1 cellular context compared by ENCODE assay signal in genomic region chr6:137978252-137978896, GRCh38.
TF ChIP-seq lines count a peak whose summit lies in the region.

No MANE protein-coding gene starts in this region.

TF ChIP-seq in K562, 482 proteins besides CTCF, POLR2A, EP300 and RAD21 (continued from another document and continues in another):
- TF ChIP-seq E2F6 (IDR thresholded peaks at IDR 0.05; ENCODE audit: borderline replicate concordance in 1 of 2, extremely low read depth in 1 of 2, insufficient read depth in 1 of 2, insufficient read length in 1 of 2, low read depth in 1 of 2, low read length in 1 of 2, poor library complexity in 1 of 2, severe bottlenecking in 1 of 2) (no peak), SMARCC2 (IDR thresholded peaks at IDR 0.05; ENCODE audit: low read depth) (peak; percentile 91), TBP (optimal IDR thresholded peaks at IDR 0.05; ENCODE audit: low read depth, low read length) (no peak), ZFPM2 (CRISPR knock-in tag; IDR thresholded peaks at IDR 0.05) (no peak), ATF3 (IDR thresholded peaks at IDR 0.05) (peak; percentile 90), ATF3 (CRISPR knock-in tag; conservative IDR thresholded peaks at IDR 0.05) (no peak), THRA (IDR thresholded peaks at IDR 0.05) (no peak), BACH1 (tag; IDR thresholded peaks at IDR 0.05) (no peak), BRF1 (IDR thresholded peaks at IDR 0.05; ENCODE audit: borderline replicate concordance, extremely low read depth, insufficient read length) (no peak), TEAD4 (IDR thresholded peaks at IDR 0.05; ENCODE audit: low read length) (peak; percentile 69), TEAD4 (CRISPR knock-in tag; IDR thresholded peaks at IDR 0.05; ENCODE audit: borderline replicate concordance) (no peak), ZEB2 (IDR thresholded peaks at IDR 0.05) (peak; percentile 85; the same call in 1 of the 2 replicates), TRIM24 (IDR thresholded peaks at IDR 0.05) (0 out of 4 replicates have a peak, but pooled peaks of 1 of the 2 experiments have one; percentile 25), TCF7L2 (IDR thresholded peaks at IDR 0.05; ENCODE audit: low read depth, low read length) (no peak), ARID1B (IDR thresholded peaks at IDR 0.05) (peak; percentile 90), PTRF (tag; IDR thresholded peaks at IDR 0.05) (no peak), ZNF316 (IDR thresholded peaks at IDR 0.05) (no peak), RUNX1 (IDR thresholded peaks at IDR 0.05; ENCODE audit: low read depth) (no peak), JUN (IDR thresholded peaks at IDR 0.05; ENCODE audit: borderline replicate concordance, low read depth, low read length) (peak; percentile 91), JUN (CRISPR knock-in tag; IDR thresholded peaks at IDR 0.05; ENCODE audit: borderline replicate concordance) (no peak), HLTF (IDR thresholded peaks at IDR 0.05) (no peak), NCOR1 (IDR thresholded peaks at IDR 0.05) (peak; percentile 63), NCOA2 (IDR thresholded peaks at IDR 0.05; ENCODE audit: partially characterized antibody in 2 of 2) (peak in 1 of 2 experiments; percentile 28), DMBX1 (CRISPR knock-in tag; IDR thresholded peaks at IDR 0.05; ENCODE audit: borderline replicate concordance) (0 out of 2 replicates have a peak, but pooled peaks have one; percentile 11), MBD2 (IDR thresholded peaks at IDR 0.05; ENCODE audit: borderline replicate concordance, low read depth) (peak; percentile 51; the same call in 1 of the 2 replicates), GATA2 (CRISPR knock-in tag; IDR thresholded peaks at IDR 0.05) (peak; percentile 40), SMARCE1 (IDR thresholded peaks at IDR 0.05) (peak; percentile 92), SOX6 (IDR thresholded peaks at IDR 0.05) (peak; percentile 34; the same call in 1 of the 2 replicates), KDM1A (IDR thresholded peaks at IDR 0.05) (0 out of 4 replicates have a peak, but pooled peaks of 1 of the 2 experiments have one; percentile 24), ZBED1 (IDR thresholded peaks at IDR 0.05) (no peak), CTBP1 (IDR thresholded peaks at IDR 0.05; ENCODE audit: borderline replicate concordance) (peak; percentile 46; the same call in 1 of the 2 replicates), SUPT5H (IDR thresholded peaks at IDR 0.05) (no peak), TAL1 (IDR thresholded peaks at IDR 0.05) (peak; percentile 41; the same call in 1 of the 2 replicates), FOSL1 (tag; conservative IDR thresholded peaks at IDR 0.05) (peak; percentile 98), CBX3 (IDR thresholded peaks at IDR 0.05; ENCODE audit: borderline replicate concordance in 1 of 2, low read length in 2 of 2) (0 out of 3 replicates have a peak, but pooled peaks of 1 of the 2 experiments have one; percentile 53), MECOM (CRISPR knock-in tag; IDR thresholded peaks at IDR 0.05) (peak; percentile 58; the same call in 1 of the 2 replicates), ZFP30 (CRISPR knock-in tag; IDR thresholded peaks at IDR 0.05; ENCODE audit: borderline replicate concordance) (no peak), PATZ1 (CRISPR knock-in tag; IDR thresholded peaks at IDR 0.05; ENCODE audit: borderline replicate concordance) (no peak), RBM15 (IDR thresholded peaks at IDR 0.05; ENCODE audit: insufficient read depth, low read length) (no peak), DPF2 (IDR thresholded peaks at IDR 0.05) (peak; percentile 94), PPARD (CRISPR knock-in tag; IDR thresholded peaks at IDR 0.05) (no peak), CREM (IDR thresholded peaks at IDR 0.05; ENCODE audit: low read depth) (peak; percentile 48; the same call in 1 of the 2 replicates), CBFA2T2 (conservative IDR thresholded peaks at IDR 0.05) (peak; percentile 50), ZFX (CRISPR knock-in tag; IDR thresholded peaks at IDR 0.05) (no peak), FOS (IDR thresholded peaks at IDR 0.05; ENCODE audit: extremely low read depth, insufficient read length) (peak; percentile 62), ZBTB5 (IDR thresholded peaks at IDR 0.05) (no peak), UBTF (IDR thresholded peaks at IDR 0.05; ENCODE audit: borderline replicate concordance in 1 of 2, low read depth in 2 of 2, low read length in 2 of 2) (peak in 1 of 2 experiments; percentile 66; a peak in 1 of 4 replicates), SMAD4 (CRISPR knock-in tag; conservative IDR thresholded peaks at IDR 0.05) (0 out of 2 replicates have a peak, but pooled peaks have one; percentile 19), VEZF1 (CRISPR knock-in tag; IDR thresholded peaks at IDR 0.05) (peak; percentile 89), ATF7 (IDR thresholded peaks at IDR 0.05) (peak; percentile 36; the same call in 1 of the 2 replicates), POLR2B (IDR thresholded peaks at IDR 0.05; ENCODE audit: low read depth, partially characterized antibody) (no peak), MTA2 (IDR thresholded peaks at IDR 0.05; ENCODE audit: low read depth) (peak; percentile 39; the same call in 1 of the 2 replicates), RFX1 (IDR thresholded peaks at IDR 0.05) (no peak), GATAD2B (IDR thresholded peaks at IDR 0.05; ENCODE audit: borderline replicate concordance) (peak; percentile 60; the same call in 1 of the 2 replicates), XRCC4 (IDR thresholded peaks at IDR 0.05; ENCODE audit: extremely low read depth, insufficient read depth, insufficient read length) (no peak), DACH1 (IDR thresholded peaks at IDR 0.05; ENCODE audit: partially characterized antibody) (no peak), PKNOX1 (IDR thresholded peaks at IDR 0.05) (0 out of 2 replicates have a peak, but pooled peaks have one; percentile 12), HNRNPL (IDR thresholded peaks at IDR 0.05; ENCODE audit: low read depth, low read length) (no peak), SMARCA4 (IDR thresholded peaks at IDR 0.05) (peak; percentile 94), CHD2 (IDR thresholded peaks at IDR 0.05; ENCODE audit: low read depth, low read length) (no peak), ETV5 (CRISPR knock-in tag; IDR thresholded peaks at IDR 0.05; ENCODE audit: low read depth) (no peak), LCOR (CRISPR knock-in tag; IDR thresholded peaks at IDR 0.05) (0 out of 2 replicates have a peak, but pooled peaks have one; percentile 4), HNRNPK (IDR thresholded peaks at IDR 0.05; ENCODE audit: low read depth, low read length, poor library complexity, severe bottlenecking) (no peak), NFE2 (IDR thresholded peaks at IDR 0.05; ENCODE audit: low read depth) (peak; percentile 62), KLF16 (IDR thresholded peaks at IDR 0.05) (peak; percentile 37; the same call in 1 of the 2 replicates), MAX (CRISPR knock-in tag; IDR thresholded peaks at IDR 0.05) (no peak), CBFA2T3 (IDR thresholded peaks at IDR 0.05) (peak; percentile 73), HDAC3 (IDR thresholded peaks at IDR 0.05; ENCODE audit: borderline replicate concordance, partially characterized antibody) (peak; percentile 49), USF1 (CRISPR knock-in tag; IDR thresholded peaks at IDR 0.05) (no peak)
